ENCODE assay signal across 16 cellular contexts in genomic region chr17:78256705-78257559, GRCh38. TPM values are rescaled to one million over a fixed set of nuclear protein-coding genes. Genes with fewer than 3 reads are reported as not detected.
A peak's percentile ranks its signal among the peaks of the same experiment; 100 is the strongest.
DNase-seq lines count a peak whose midpoint lies in the region; ATAC-seq and TF ChIP-seq lines count a peak whose summit lies in the region.
"Had no signal": no experiment of that assay in that cellular context is flagged by ENCODE, and none has a peak within 500 bp of the region (broad histone marks: within the 10 kb centered on the region; RNA-seq: fewer than 3 reads in every experiment).

No MANE protein-coding gene starts in this region.

- H3K4me1 Mint-ChIP-seq in activated CD4-positive, alpha-beta memory T cell treated with anti-CD3 and anti-CD28 coated beads, Interleukin-2, amount 10 ng/mL, durations not matched to agents 7 days and 5 days: peaks cover 71% of the 10 kb centered on the region
- H3K4me1 Mint-ChIP-seq in activated T-helper 2 cell treated with anti-CD3 and anti-CD28 coated beads, Interferon-gamma antibody, Interleukin-2, Interleukin-4, amounts not matched to agents 10 μg/mL and 5 μg/mL and 100 μg/mL, durations not matched to agents 14 hours and 24 hours and 36 hours (ENCODE audit: low read depth): peaks cover 37% of the 10 kb centered on the region

- H3K27ac Mint-ChIP-seq in activated CD4-positive, alpha-beta memory T cell treated with anti-CD3 and anti-CD28 coated beads, Interleukin-2, amount 10 ng/mL, durations not matched to agents 7 days and 5 days: peak overlapping the region; percentile 86
- no peak overlapping the region for H3K27ac Mint-ChIP-seq in activated T-helper 2 cell treated with anti-CD3 and anti-CD28 coated beads, Interferon-gamma antibody, Interleukin-2, Interleukin-4, amounts not matched to agents 10 μg/mL and 5 μg/mL and 100 μg/mL, durations not matched to agents 14 hours and 24 hours and 36 hours

- H3K36me3 Mint-ChIP-seq in activated CD4-positive, alpha-beta memory T cell treated with anti-CD3 and anti-CD28 coated beads, Interleukin-2, amount 10 ng/mL, durations not matched to agents 7 days and 5 days (ENCODE audit: low read depth): no peaks in the 10 kb centered on the region
- no peaks in the 10 kb centered on the region for H3K36me3 Mint-ChIP-seq in activated T-helper 2 cell treated with anti-CD3 and anti-CD28 coated beads, Interferon-gamma antibody, Interleukin-2, Interleukin-4, amounts not matched to agents 10 μg/mL and 5 μg/mL and 100 μg/mL, durations not matched to agents 14 hours and 24 hours and 36 hours (ENCODE audit: low read depth)

- H3K27ac ChIP-seq in heart left ventricle (peak overlapping the region in 7 of 12 donors; percentile 6 to 93 (median 48)), right lobe of liver (peak overlapping the region; percentile 21 to 57 (median 29))
- H3K27ac ChIP-seq: prostate gland had no signal

- H3K9me3 ChIP-seq in heart left ventricle (no peaks in the 10 kb centered on the region), right lobe of liver (no peaks in the 10 kb centered on the region)
- H3K9me3 ChIP-seq: prostate gland had no signal

- H3K4me1 ChIP-seq in heart left ventricle: peaks cover 0 to 78% (median 26%) of the 10 kb centered on the region in 12 donors
- H3K4me1 ChIP-seq in right lobe of liver: peaks cover 0 to 25% (median 2%) of the 10 kb centered on the region in 4 donors
- H3K4me1 ChIP-seq: prostate gland had no signal

- TF ChIP-seq CTCF in heart left ventricle (IDR thresholded peaks at IDR 0.05) (no peak), right lobe of liver (IDR thresholded peaks at IDR 0.05) (no peak)

- H3K9me3 Mint-ChIP-seq in activated CD4-positive, alpha-beta memory T cell treated with anti-CD3 and anti-CD28 coated beads, Interleukin-2, amount 10 ng/mL, durations not matched to agents 7 days and 5 days: no peaks in the 10 kb centered on the region
- no peaks in the 10 kb centered on the region for H3K9me3 Mint-ChIP-seq in activated T-helper 2 cell treated with anti-CD3 and anti-CD28 coated beads, Interferon-gamma antibody, Interleukin-2, Interleukin-4, amounts not matched to agents 10 μg/mL and 5 μg/mL and 100 μg/mL, durations not matched to agents 14 hours and 24 hours and 36 hours

- H3K4me3 ChIP-seq in heart left ventricle: no peak overlapping the region
- no peak overlapping the region for H3K4me3 ChIP-seq in right lobe of liver
- H3K4me3 ChIP-seq: prostate gland had no signal

- DNase-seq in heart left ventricle: peak in 1 of 5 donors; percentile 22
- DNase-seq in left ventricle myocardium superior: no peak
- no peak for DNase-seq in activated CD4-positive, alpha-beta memory T cell treated with anti-CD3 and anti-CD28 coated beads, Interleukin-2, amount 10 ng/mL, durations not matched to agents 7 days and 5 days
- peak in 1 of 3 donors; percentile 50 for DNase-seq in right lobe of liver
- no peak for DNase-seq in hepatic stellate cell (ENCODE audit: low spot score)
- DNase-seq in activated T-helper 2 cell treated with anti-CD3 and anti-CD28 coated beads, Interferon-gamma antibody, Interleukin-2, Interleukin-4, amounts not matched to agents 10 μg/mL and 5 μg/mL and 100 μg/mL, durations not matched to agents 14 hours and 24 hours and 36 hours (ENCODE audit: low spot score): no peak
- no peak for DNase-seq in SIG-M5 treated with dmso at 0.1 percent for 504 hours (lab: John Stamatoyannopoulos, UW; ENCODE audit: unreplicated experiment)
- DNase-seq: cerebellar nuclear complex, GOT3 had no signal

- CTCF ChIA-PET in activated CD4-positive, alpha-beta memory T cell treated with anti-CD3 and anti-CD28 coated beads, Interleukin-2, amount 10 ng/mL, durations not matched to agents 7 days and 5 days (lab: Charles Lee): interaction anchor here (1.3 kb wide), 1 partner anchor 99 kb away, joined by 3 read pairs; no protein-coding TSS in a partner anchor

- WGBS in heart left ventricle, 4 donors: 53 to 70% (median 57%) methylated on average over 13 to 16 of the region's 16 CpGs
- WGBS in right lobe of liver (ENCODE audit: insufficient coverage, low coverage, low lambda C conversion rate, missing lambda C conversion rate): 26% methylated on average over 5 of the region's 16 CpGs

- TF ChIP-seq POLR2A in heart left ventricle (IDR thresholded peaks at IDR 0.05): no peak
- TF ChIP-seq POLR2A in right lobe of liver (IDR thresholded peaks at IDR 0.05): no peak

- H3K27me3 Mint-ChIP-seq in activated CD4-positive, alpha-beta memory T cell treated with anti-CD3 and anti-CD28 coated beads, Interleukin-2, amount 10 ng/mL, durations not matched to agents 7 days and 5 days: no peaks in the 10 kb centered on the region
- H3K27me3 Mint-ChIP-seq in activated T-helper 2 cell treated with anti-CD3 and anti-CD28 coated beads, Interferon-gamma antibody, Interleukin-2, Interleukin-4, amounts not matched to agents 10 μg/mL and 5 μg/mL and 100 μg/mL, durations not matched to agents 14 hours and 24 hours and 36 hours (ENCODE audit: low read depth): no peaks in the 10 kb centered on the region

- H3K4me3 Mint-ChIP-seq in activated CD4-positive, alpha-beta memory T cell treated with anti-CD3 and anti-CD28 coated beads, Interleukin-2, amount 10 ng/mL, durations not matched to agents 7 days and 5 days: no peak overlapping the region
- H3K4me3 Mint-ChIP-seq in activated T-helper 2 cell treated with anti-CD3 and anti-CD28 coated beads, Interferon-gamma antibody, Interleukin-2, Interleukin-4, amounts not matched to agents 10 μg/mL and 5 μg/mL and 100 μg/mL, durations not matched to agents 14 hours and 24 hours and 36 hours (ENCODE audit: low read depth): no peak overlapping the region

- no peaks in the 10 kb centered on the region for H3K36me3 ChIP-seq in heart left ventricle
- no peaks in the 10 kb centered on the region for H3K36me3 ChIP-seq in right lobe of liver
- H3K36me3 ChIP-seq: prostate gland had no signal

- POLR2A ChIA-PET in activated CD4-positive, alpha-beta memory T cell treated with anti-CD3 and anti-CD28 coated beads, Interleukin-2, amount 10 ng/mL, durations not matched to agents 7 days and 5 days (lab: Charles Lee): interaction anchor here (1.3 to 1.4 kb wide), 2 partner anchors 34 to 128 kb away, joined by 3 to 5 read pairs; no protein-coding TSS in a partner anchor

- no peaks in the 10 kb centered on the region for H3K27me3 ChIP-seq in heart left ventricle
- no peaks in the 10 kb centered on the region for H3K27me3 ChIP-seq in right lobe of liver

- intact Hi-C loops in heart left ventricle (cut with DNase I) (no loop called here), left ventricle myocardium superior (cut with micrococcal nuclease) (no loop called here), right lobe of liver (cut with DNase I) (loop anchor here in 1 of 2 donors (10.0 kb wide), 1 partner anchor 82 kb away; no protein-coding TSS in a partner anchor)
- intact Hi-C loops in activated T-helper 2 cell treated with anti-CD3 and anti-CD28 coated beads, Interferon-gamma antibody, Interleukin-2, Interleukin-4, amounts not matched to agents 10 μg/mL and 5 μg/mL and 100 μg/mL, durations not matched to agents 14 hours and 24 hours and 36 hours (cut with micrococcal nuclease): no loop called here

- ATAC-seq in heart left ventricle (peak in 1 of 4 donors; percentile 21), left ventricle myocardium superior (no peak), right lobe of liver (peak in 3 of 4 donors; percentile 8 to 16 (median 15)), HG03095 (IDR thresholded peaks at IDR 0.05; ENCODE audit: unreplicated experiment) (no peak)

RNA-seq across cellular contexts. Expression of gene TMEM235, which starts 25.5 kb away (rescaled TPM):
- total RNA-seq in heart left ventricle: not detected
- not detected for polyA plus RNA-seq in heart left ventricle
- total RNA-seq in left ventricle myocardium superior: not detected
- not detected for total RNA-seq in activated CD4-positive, alpha-beta memory T cell treated with anti-CD3 and anti-CD28 coated beads, Interleukin-2, amount 10 ng/mL, durations not matched to agents 7 days and 5 days
- total RNA-seq in right lobe of liver: not detected
- total RNA-seq in activated T-helper 2 cell treated with anti-CD3 and anti-CD28 coated beads, Interferon-gamma antibody, Interleukin-2, Interleukin-4, amounts not matched to agents 10 μg/mL and 5 μg/mL and 100 μg/mL, durations not matched to agents 14 hours and 24 hours and 36 hours: not detected in 2 replicates
- total RNA-seq: G401; MCF 10A; mononuclear cell; prostate gland; T-helper 2 cell treated with Interferon-gamma antibody and Interleukin-4, amounts not matched to agents 100 ng/mL and 5 ng/mL, for 36 hours had no signal
- polyA plus RNA-seq: esophagus had no signal

RNA-seq across cellular contexts. Expression of gene BIRC5, which starts 42.9 kb away (rescaled TPM):
- total RNA-seq in heart left ventricle (10 to 100 TPM in 1 of 9 donors, 1 to 10 TPM in 3, under 1 TPM in 3, not detected in 2; 0.50 to 10.9 (median 1.1) TPM), left ventricle myocardium superior (0.69 TPM), right lobe of liver (1 to 10 TPM in 4 of 6 experiments, under 1 TPM in 2; 0.57 to 2.0 (median 1.4) TPM)
- polyA plus RNA-seq in heart left ventricle: under 1 TPM; 0.11 to 0.28 TPM
- total RNA-seq in activated CD4-positive, alpha-beta memory T cell treated with anti-CD3 and anti-CD28 coated beads, Interleukin-2, amount 10 ng/mL, durations not matched to agents 7 days and 5 days: 10 to 100 TPM; 86.1 to 86.5 TPM
- 48.4 and 48.6 TPM in 2 replicates for total RNA-seq in activated T-helper 2 cell treated with anti-CD3 and anti-CD28 coated beads, Interferon-gamma antibody, Interleukin-2, Interleukin-4, amounts not matched to agents 10 μg/mL and 5 μg/mL and 100 μg/mL, durations not matched to agents 14 hours and 24 hours and 36 hours

Comparison
In these comparisons a context has a peak if more than half of its experiments do, and no peak if none do; other contexts are left out.
1. ATAC-seq: peak in right lobe of liver (3 of 4); none in left ventricle myocardium superior (single experiment) and HG03095 (single experiment).